Comparison of ENCODE assay signal across 7 cellular contexts in the genomic region with DNA sequence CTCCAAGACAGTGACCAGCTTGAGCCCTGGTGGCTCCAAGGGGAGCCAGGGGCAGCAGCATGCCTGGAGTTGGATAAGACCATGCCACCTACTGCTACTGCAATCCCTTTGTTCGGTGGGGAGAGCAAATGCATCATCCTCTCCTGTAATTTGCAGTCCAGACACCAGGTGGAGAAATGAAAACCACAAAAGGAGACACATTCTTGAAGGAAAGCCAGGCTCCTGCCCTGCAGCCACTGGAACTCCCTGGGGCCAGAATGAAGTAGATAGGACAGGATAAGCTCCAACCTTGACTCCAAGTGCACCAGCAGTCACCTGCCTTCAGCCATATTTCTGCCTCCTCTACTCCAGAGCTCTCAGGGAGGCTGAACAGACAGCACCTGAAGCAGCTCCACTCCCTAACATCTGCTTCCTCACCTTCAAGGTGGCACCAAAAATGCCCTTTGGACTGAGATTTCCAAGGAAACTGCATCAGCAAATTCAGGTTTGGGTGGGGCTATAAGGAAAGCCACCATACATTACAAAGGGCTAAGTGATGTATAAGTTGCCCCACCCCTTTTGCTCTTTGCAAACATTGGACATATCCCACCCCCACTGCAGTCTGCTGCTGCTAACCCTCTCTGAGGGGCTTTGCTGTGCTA.
A peak's percentile ranks its signal among the peaks of the same experiment; 100 is the strongest.
DNase-seq lines count a peak whose midpoint lies in the region; ATAC-seq, FAIRE-seq and TF ChIP-seq lines count a peak whose summit lies in the region.

No MANE protein-coding gene starts in this region.

- no peaks in the 10 kb centered on the region for H3K9me3 ChIP-seq in breast epithelium
- no peaks in the 10 kb centered on the region for H3K9me3 ChIP-seq in lower lobe of right lung

- H3K27ac ChIP-seq in breast epithelium (no peak overlapping the region), lower lobe of right lung (no peak overlapping the region)

- no peaks in the 10 kb centered on the region for H3K27me3 ChIP-seq in breast epithelium
- H3K27me3 ChIP-seq in lower lobe of right lung (ENCODE audit: low read depth) = no peaks in the 10 kb centered on the region

- H3K36me3 ChIP-seq in breast epithelium (no peaks in the 10 kb centered on the region), lower lobe of right lung (no peaks in the 10 kb centered on the region)

- DNase-seq in GM03348 (ENCODE audit: low spot score) (peak; percentile 30), T-helper 1 cell (peak in 4 of 5 donors; percentile 14 to 66 (median 31)), breast epithelium (ENCODE audit: low spot score in 2 of 2) (peak; percentile 36 to 56), lower lobe of right lung (no peak), urothelium cell line (ENCODE audit: low spot score) (peak; percentile 88)

- no peak for FAIRE-seq in urothelium cell line (lab: Jason Lieb, UNC)

- H3K4me3 ChIP-seq in breast epithelium (no peak overlapping the region), lower lobe of right lung (no peak overlapping the region)

- TF ChIP-seq POLR2A in breast epithelium (IDR thresholded peaks at IDR 0.05) = no peak

- TF ChIP-seq CTCF in breast epithelium (IDR thresholded peaks at IDR 0.05) (peak; percentile 30 to 70 (median 54)), lower lobe of right lung (IDR thresholded peaks at IDR 0.05) (peak; percentile 52)

- intact Hi-C loops in breast epithelium (cut with DNase I; ENCODE audit: low total_unique reads) = loop anchor here (2.0 kb wide), 1 partner anchor 15 kb away; no protein-coding TSS in a partner anchor
- intact Hi-C loops in lower lobe of right lung (cut with DNase I) = no loop called here

- ATAC-seq in HG03175 (IDR thresholded peaks at IDR 0.05; ENCODE audit: unreplicated experiment) = peak; percentile 65
- peak; percentile 70 to 80 for ATAC-seq in lower lobe of right lung
- ATAC-seq in GM19395 (IDR thresholded peaks at IDR 0.05; ENCODE audit: unreplicated experiment) = no peak

- H3K4me1 ChIP-seq in breast epithelium (no peaks in the 10 kb centered on the region), lower lobe of right lung (no peaks in the 10 kb centered on the region)
